In genomic region chr1:165747632-165748452, GRCh38 we compare ENCODE assay signal across 18 cellular contexts. TPM values are rescaled to one million over a fixed set of nuclear protein-coding genes. Genes with fewer than 3 reads are reported as not detected.
DNase-seq lines count a peak whose midpoint lies in the region; ATAC-seq and TF ChIP-seq lines count a peak whose summit lies in the region.
"Had no signal": no experiment of that assay in that cellular context is flagged by ENCODE, and none has a peak within 500 bp of the region (broad histone marks: within the 10 kb centered on the region; RNA-seq: fewer than 3 reads in every experiment).

No MANE protein-coding gene starts in this region.

- CTCF ChIA-PET in T-cell (lab: Charles Lee), result interaction anchor here (0.6 to 0.7 kb wide), 4 partner anchors 101 to 358 kb away, joined by 3 to 4 read pairs (median 3); no protein-coding TSS in a partner anchor
- CTCF ChIA-PET in CD8-positive, alpha-beta T cell (lab: Charles Lee), result interaction anchor here (0.6 to 1.2 kb wide), 3 partner anchors 124 to 178 kb away, joined by 3 to 4 read pairs (median 3); no protein-coding TSS in a partner anchor

- H3K27me3 Mint-ChIP-seq in activated naive CD8-positive, alpha-beta T cell treated with anti-CD3 and anti-CD28 coated beads, Interleukin-2, amount 10 ng/mL, durations not matched to agents 7 days and 5 days, result no peaks in the 10 kb centered on the region
- H3K27me3 Mint-ChIP-seq in activated naive CD8-positive, alpha-beta T cell treated with anti-CD3 and anti-CD28 coated beads for 36 hours, result no peaks in the 10 kb centered on the region
- H3K27me3 Mint-ChIP-seq in nephron (ENCODE audit: low read depth), result no peaks in the 10 kb centered on the region
- H3K27me3 Mint-ChIP-seq in T-cell, result no peaks in the 10 kb centered on the region
- no peaks in the 10 kb centered on the region for H3K27me3 Mint-ChIP-seq in CD8-positive, alpha-beta T cell (ENCODE audit: low read depth)
- H3K27me3 Mint-ChIP-seq: B cell; CD4-positive, alpha-beta T cell had no signal

- no peak overlapping the region for H3K27ac ChIP-seq in CD8-positive, alpha-beta T cell (ENCODE audit: low read depth, low read length)

- peaks cover 23% of the 10 kb centered on the region for H3K36me3 Mint-ChIP-seq in activated naive CD8-positive, alpha-beta T cell treated with anti-CD3 and anti-CD28 coated beads, Interleukin-2, amount 10 ng/mL, durations not matched to agents 7 days and 5 days
- peaks cover 16% of the 10 kb centered on the region for H3K36me3 Mint-ChIP-seq in activated naive CD8-positive, alpha-beta T cell treated with anti-CD3 and anti-CD28 coated beads for 36 hours
- H3K36me3 Mint-ChIP-seq in nephron (ENCODE audit: low read depth), result peaks cover 38% of the 10 kb centered on the region
- peaks cover 34% of the 10 kb centered on the region for H3K36me3 Mint-ChIP-seq in T-cell
- H3K36me3 Mint-ChIP-seq in CD8-positive, alpha-beta T cell, result peaks cover 60% of the 10 kb centered on the region

- H3K9me3 Mint-ChIP-seq in activated naive CD8-positive, alpha-beta T cell treated with anti-CD3 and anti-CD28 coated beads, Interleukin-2, amount 10 ng/mL, durations not matched to agents 7 days and 5 days, result no peaks in the 10 kb centered on the region
- no peaks in the 10 kb centered on the region for H3K9me3 Mint-ChIP-seq in activated naive CD8-positive, alpha-beta T cell treated with anti-CD3 and anti-CD28 coated beads for 36 hours
- H3K9me3 Mint-ChIP-seq in nephron (no peaks in the 10 kb centered on the region), T-cell (no peaks in the 10 kb centered on the region)
- no peaks in the 10 kb centered on the region for H3K9me3 Mint-ChIP-seq in CD8-positive, alpha-beta T cell
- H3K9me3 Mint-ChIP-seq: CD4-positive, alpha-beta T cell; GM23338 had no signal

- H3K27me3 ChIP-seq in CD8-positive, alpha-beta T cell (ENCODE audit: insufficient read depth, low read length), result no peaks in the 10 kb centered on the region

- H3K4me1 Mint-ChIP-seq in activated naive CD8-positive, alpha-beta T cell treated with anti-CD3 and anti-CD28 coated beads, Interleukin-2, amount 10 ng/mL, durations not matched to agents 7 days and 5 days, result peaks cover 3% of the 10 kb centered on the region
- H3K4me1 Mint-ChIP-seq in activated naive CD8-positive, alpha-beta T cell treated with anti-CD3 and anti-CD28 coated beads for 36 hours, result no peaks in the 10 kb centered on the region
- H3K4me1 Mint-ChIP-seq in nephron (peaks cover 4% of the 10 kb centered on the region), T-cell (peaks cover 6 to 12% (median 7%) of the 10 kb centered on the region in 3 donors)
- H3K4me1 Mint-ChIP-seq in CD8-positive, alpha-beta T cell (ENCODE audit: low read depth), result peaks cover 7% of the 10 kb centered on the region
- H3K4me1 Mint-ChIP-seq: B cell, GM23338 had no signal

- no peaks in the 10 kb centered on the region for H3K9me3 ChIP-seq in CD8-positive, alpha-beta T cell (ENCODE audit: low read length)

- intact Hi-C loops in left colon (cut with DNase I, micrococcal nuclease), result no loop called here
- intact Hi-C loops in CD8-positive, alpha-beta T cell (cut with DNase I, micrococcal nuclease), result no loop called here

- H3K27ac Mint-ChIP-seq in activated naive CD8-positive, alpha-beta T cell treated with anti-CD3 and anti-CD28 coated beads, Interleukin-2, amount 10 ng/mL, durations not matched to agents 7 days and 5 days, result peak overlapping the region; percentile 1
- H3K27ac Mint-ChIP-seq in activated naive CD8-positive, alpha-beta T cell treated with anti-CD3 and anti-CD28 coated beads for 36 hours, result no peak overlapping the region
- H3K27ac Mint-ChIP-seq in nephron, result peak overlapping the region; percentile 74 to 87 (median 79)
- H3K27ac Mint-ChIP-seq in T-cell, result no peak overlapping the region
- no peak overlapping the region for H3K27ac Mint-ChIP-seq in CD8-positive, alpha-beta T cell
- H3K27ac Mint-ChIP-seq: B cell; CD4-positive, alpha-beta T cell; GM23338 had no signal

- no peak overlapping the region for H3K4me3 ChIP-seq in CD8-positive, alpha-beta T cell (ENCODE audit: low read depth, low read length)
- H3K4me3 ChIP-seq: GM23338 had no signal

- no peak for ATAC-seq in activated naive CD8-positive, alpha-beta T cell treated with anti-CD3 and anti-CD28 coated beads, Interleukin-2, amount 10 ng/mL, durations not matched to agents 7 days and 5 days (ENCODE audit: low read depth)
- peak; percentile 93 for ATAC-seq in left colon
- ATAC-seq in T-cell (replicated peaks in 1 of 4), result no peak
- ATAC-seq in CD8-positive, alpha-beta T cell, result no peak
- no peak for ATAC-seq in GM21825 (IDR thresholded peaks at IDR 0.05; ENCODE audit: unreplicated experiment)
- ATAC-seq: GM23338 had no signal

- TF ChIP-seq CTCF in nephron (IDR thresholded peaks at IDR 0.05; ENCODE audit: unreplicated experiment in 3 of 3), result no peak
- TF ChIP-seq CTCF in CD8-positive, alpha-beta T cell (IDR thresholded peaks at IDR 0.05), result no peak

- H3K4me1 ChIP-seq in CD8-positive, alpha-beta T cell (ENCODE audit: insufficient read depth, low read length), result no peaks in the 10 kb centered on the region

- POLR2A ChIA-PET in activated naive CD8-positive, alpha-beta T cell treated with anti-CD3 and anti-CD28 coated beads, Interleukin-2, amount 10 ng/mL, durations not matched to agents 7 days and 5 days (lab: Charles Lee), result no interaction called here
- POLR2A ChIA-PET in T-cell (lab: Charles Lee), result interaction anchor here in 1 of 2 donors (0.6 kb wide), 1 partner anchor 1203 kb away, joined by 5 read pairs; no protein-coding TSS in a partner anchor
- POLR2A ChIA-PET in CD8-positive, alpha-beta T cell (lab: Charles Lee), result no interaction called here

- no peak for DNase-seq in activated naive CD8-positive, alpha-beta T cell treated with anti-CD3 and anti-CD28 coated beads, Interleukin-2, amount 10 ng/mL, durations not matched to agents 7 days and 5 days
- no peak for DNase-seq in activated naive CD8-positive, alpha-beta T cell treated with anti-CD3 and anti-CD28 coated beads for 36 hours
- DNase-seq in left colon (peak; percentile 40 to 48), T-cell (no peak), NCI-H2196 treated with DMSO at 0.1 percent for 48 hours (lab: John Stamatoyannopoulos, UW; ENCODE audit: unreplicated experiment) (no peak)
- DNase-seq in CD8-positive, alpha-beta T cell, result no peak
- DNase-seq: CD4-positive, alpha-beta T cell; GF-D8; KBM-7; NCI-H1048; NCI-H1694; NCI-H2107; NCI-H748 treated with DMSO at 0.1 percent for 48 hours; SHP77 had no signal

- no peak overlapping the region for H3K4me3 Mint-ChIP-seq in activated naive CD8-positive, alpha-beta T cell treated with anti-CD3 and anti-CD28 coated beads, Interleukin-2, amount 10 ng/mL, durations not matched to agents 7 days and 5 days
- H3K4me3 Mint-ChIP-seq in activated naive CD8-positive, alpha-beta T cell treated with anti-CD3 and anti-CD28 coated beads for 36 hours, result no peak overlapping the region
- H3K4me3 Mint-ChIP-seq in nephron (no peak overlapping the region), T-cell (no peak overlapping the region)
- no peak overlapping the region for H3K4me3 Mint-ChIP-seq in CD8-positive, alpha-beta T cell
- H3K4me3 Mint-ChIP-seq: B cell; CD4-positive, alpha-beta T cell; GM23338 had no signal

- H3K36me3 ChIP-seq in CD8-positive, alpha-beta T cell (ENCODE audit: insufficient read depth, low read length), result peaks cover 8% of the 10 kb centered on the region

RNA-seq across cellular contexts. Expression of gene TMCO1, which starts 20.8 kb away (rescaled TPM):
- 10 to 100 TPM; 73.7 to 79.2 TPM for total RNA-seq in activated naive CD8-positive, alpha-beta T cell treated with anti-CD3 and anti-CD28 coated beads, Interleukin-2, amount 10 ng/mL, durations not matched to agents 7 days and 5 days
- 10 to 100 TPM; 79.9 to 81.1 TPM for total RNA-seq in activated naive CD8-positive, alpha-beta T cell treated with anti-CD3 and anti-CD28 coated beads for 36 hours
- total RNA-seq in left colon, result 100 to 1,000 TPM; 165 to 216 TPM
- 10 to 100 TPM; 36.2 to 67.1 (median 51.4) TPM for total RNA-seq in T-cell
- 10 to 100 TPM; 30.5 to 33.5 TPM for total RNA-seq in CD8-positive, alpha-beta T cell

RNA-seq across cellular contexts. Expression of gene ALDH9A1, which starts 49.5 kb away (rescaled TPM):
- total RNA-seq in activated naive CD8-positive, alpha-beta T cell treated with anti-CD3 and anti-CD28 coated beads, Interleukin-2, amount 10 ng/mL, durations not matched to agents 7 days and 5 days, result 10 to 100 TPM; 37.7 to 43.8 TPM
- total RNA-seq in activated naive CD8-positive, alpha-beta T cell treated with anti-CD3 and anti-CD28 coated beads for 36 hours, result 10 to 100 TPM; 41.3 to 43.6 TPM
- 10 to 100 TPM; 63.8 to 65.6 TPM for total RNA-seq in left colon
- total RNA-seq in T-cell, result 10 to 100 TPM; 30.8 to 38.5 (median 34.7) TPM
- total RNA-seq in CD8-positive, alpha-beta T cell, result 10 to 100 TPM; 18.7 to 22.0 TPM

Comparison
In these comparisons a context has a peak if more than half of its experiments do, and no peak if none do; other contexts are left out.
1. H3K27ac Mint-ChIP-seq: peak in activated naive CD8-positive, alpha-beta T cell treated with anti-CD3 and anti-CD28 coated beads, Interleukin-2, amount 10 ng/mL, durations not matched to agents 7 days and 5 days (single experiment) and nephron (3 of 3); none in activated naive CD8-positive, alpha-beta T cell treated with anti-CD3 and anti-CD28 coated beads for 36 hours (single experiment), T-cell (0 of 2) and CD8-positive, alpha-beta T cell (single experiment).
2. DNase-seq: peak in left colon (2 of 2); none in activated naive CD8-positive, alpha-beta T cell treated with anti-CD3 and anti-CD28 coated beads, Interleukin-2, amount 10 ng/mL, durations not matched to agents 7 days and 5 days (single experiment), activated naive CD8-positive, alpha-beta T cell treated with anti-CD3 and anti-CD28 coated beads for 36 hours (single experiment), T-cell (0 of 34), CD8-positive, alpha-beta T cell (0 of 7) and NCI-H2196 treated with DMSO at 0.1 percent for 48 hours (single experiment).